ENCODE assay signal across 34 cellular contexts in genomic region chr14:101734241-101734847, GRCh38. TPM values are rescaled to one million over a fixed set of nuclear protein-coding genes. Genes with fewer than 3 reads are reported as not detected.
DNase-seq lines count a peak whose midpoint lies in the region; ATAC-seq, FAIRE-seq and TF ChIP-seq lines count a peak whose summit lies in the region.
"Had no signal": no experiment of that assay in that cellular context is flagged by ENCODE, and none has a peak within 500 bp of the region (broad histone marks: within the 10 kb centered on the region; RNA-seq: fewer than 3 reads in every experiment).

No MANE protein-coding gene starts in this region.

- DNase-seq in activated naive CD4-positive, alpha-beta T cell treated with anti-CD3 and anti-CD28 coated beads, Interleukin-2, amount 50 U/mL, for 16 hours = no peak
- DNase-seq in T-helper 17 cell (no peak), myocyte (ENCODE audit: low read depth) (peak; percentile 22), left ventricle myocardium superior (no peak), NOMO-1 treated with dmso at 0.1 percent for 144 hours (lab: John Stamatoyannopoulos, UW; ENCODE audit: unreplicated experiment) (no peak), D721Med (ENCODE audit: insufficient read length, low spot score) (no peak)
- DNase-seq: activated CD4-positive, alpha-beta T cell treated with anti-CD3 and anti-CD28 coated beads for 1 hour; activated naive CD4-positive, alpha-beta T cell; activated T-cell treated with anti-CD3 and anti-CD28 coated beads, Interleukin-2, amount 50 U/mL, for 24 hours; amygdala; COR-L47; DMS79 treated with DMSO at 0.1 percent for 48 hours; effector memory CD8-positive, alpha-beta T cell; erythroblast; foreskin fibroblast; HCEC 1CT; heart left ventricle; NCI-H1105; NCI-H2029 treated with DMSO at 0.1 percent for 48 hours; NCI-H2227 treated with DMSO at 0.1 percent for 48 hours; sigmoid colon; stimulated activated CD4-positive, alpha-beta T cell treated with anti-CD3 and anti-CD28 coated beads, Interleukin-15, amount 100 ng/mL, for 24 hours; stimulated activated naive CD4-positive, alpha-beta T cell treated with Interleukin-2 at 50 U/mL for 16 hours; T-helper 1 cell had no signal

- H3K27ac Mint-ChIP-seq in activated naive CD4-positive, alpha-beta T cell treated with anti-CD3 and anti-CD28 coated beads, Interleukin-2, amount 50 U/mL, for 24 hours = peak overlapping the region; percentile 55
- peak overlapping the region; percentile 59 for H3K27ac Mint-ChIP-seq in T-helper 17 cell
- H3K27ac Mint-ChIP-seq: activated T-cell treated with anti-CD3 and anti-CD28 coated beads, Interleukin-2, amount 50 U/mL, for 24 hours had no signal

- no peaks in the 10 kb centered on the region for H3K9me3 ChIP-seq in T-helper 17 cell (ENCODE audit: control insufficient read depth, low read length, poor library complexity, severe bottlenecking)
- H3K9me3 ChIP-seq: A549, neutrophil, prostate gland, sigmoid colon, thoracic aorta had no signal

- H3K27me3 Mint-ChIP-seq in activated naive CD4-positive, alpha-beta T cell treated with anti-CD3 and anti-CD28 coated beads, Interleukin-2, amount 50 U/mL, for 24 hours = no peaks in the 10 kb centered on the region
- no peaks in the 10 kb centered on the region for H3K27me3 Mint-ChIP-seq in T-helper 17 cell
- H3K27me3 Mint-ChIP-seq: activated T-cell treated with anti-CD3 and anti-CD28 coated beads, Interleukin-2, amount 50 U/mL, for 24 hours; effector memory CD8-positive, alpha-beta T cell had no signal

- ATAC-seq in T-helper 17 cell (no peak), left ventricle myocardium superior (no peak), esophagus mucosa (no peak)
- ATAC-seq: A549; effector memory CD8-positive, alpha-beta T cell; heart left ventricle; K562 had no signal

- no peak overlapping the region for H3K4me3 Mint-ChIP-seq in activated naive CD4-positive, alpha-beta T cell treated with anti-CD3 and anti-CD28 coated beads, Interleukin-2, amount 50 U/mL, for 24 hours
- H3K4me3 Mint-ChIP-seq in T-helper 17 cell = no peak overlapping the region
- H3K4me3 Mint-ChIP-seq: activated T-cell treated with anti-CD3 and anti-CD28 coated beads, Interleukin-2, amount 50 U/mL, for 24 hours; effector memory CD8-positive, alpha-beta T cell had no signal

- H3K9me3 Mint-ChIP-seq in activated naive CD4-positive, alpha-beta T cell treated with anti-CD3 and anti-CD28 coated beads, Interleukin-2, amount 50 U/mL, for 24 hours = no peaks in the 10 kb centered on the region

- peaks cover 54% of the 10 kb centered on the region for H3K4me1 Mint-ChIP-seq in activated naive CD4-positive, alpha-beta T cell treated with anti-CD3 and anti-CD28 coated beads, Interleukin-2, amount 50 U/mL, for 24 hours
- peaks cover 18% of the 10 kb centered on the region for H3K4me1 Mint-ChIP-seq in T-helper 17 cell

- no peak for TF ChIP-seq CTCF in D721Med (IDR thresholded peaks at IDR 0.05; ENCODE audit: insufficient read depth, missing control alignments)

- no peak for FAIRE-seq in D721Med (lab: Jason Lieb, UNC)
- FAIRE-seq: A549, bronchial epithelial cell, colon, K562, urothelium cell line had no signal

- no peaks in the 10 kb centered on the region for H3K36me3 Mint-ChIP-seq in activated naive CD4-positive, alpha-beta T cell treated with anti-CD3 and anti-CD28 coated beads, Interleukin-2, amount 50 U/mL, for 24 hours
- no peaks in the 10 kb centered on the region for H3K36me3 Mint-ChIP-seq in T-helper 17 cell (ENCODE audit: low read depth)

- intact Hi-C loops in left ventricle myocardium superior (cut with micrococcal nuclease) = no loop called here

RNA-seq across cellular contexts. Expression of gene PPP2R5C, which starts 27.2 kb away (rescaled TPM):
- total RNA-seq in T-helper 17 cell (100 to 1,000 TPM; 516 to 530 TPM), myocyte (98.0 and 103 TPM in 2 replicates), left ventricle myocardium superior (211 TPM), esophagus mucosa (106 TPM)
- 62.9 TPM for polyA plus RNA-seq in myocyte (2012)
